Comparison of ENCODE assay signal across 11 cellular contexts in genomic region chr2:209790066-209790728, GRCh38. TPM values are rescaled to one million over a fixed set of nuclear protein-coding genes. Genes with fewer than 3 reads are reported as not detected.
A peak's percentile ranks its signal among the peaks of the same experiment; 100 is the strongest.
DNase-seq lines count a peak whose midpoint lies in the region; ATAC-seq and TF ChIP-seq lines count a peak whose summit lies in the region.
"Had no signal": no experiment of that assay in that cellular context is flagged by ENCODE, and none has a peak within 500 bp of the region (broad histone marks: within the 10 kb centered on the region; RNA-seq: fewer than 3 reads in every experiment).

No MANE protein-coding gene starts in this region.

- ATAC-seq in HG03060 (IDR thresholded peaks at IDR 0.05; ENCODE audit: low read depth, unreplicated experiment) (peak; percentile 68), T-helper 17 cell (no peak), natural killer cell (no peak), HG02870 (IDR thresholded peaks at IDR 0.05; ENCODE audit: unreplicated experiment) (no peak)

- H3K9me3 ChIP-seq in T-helper 17 cell (ENCODE audit: control insufficient read depth, low read length, poor library complexity, severe bottlenecking) = no peaks in the 10 kb centered on the region

- H3K27me3 Mint-ChIP-seq in T-helper 17 cell (no peaks in the 10 kb centered on the region), natural killer cell (ENCODE audit: low read depth in 2 of 2) (no peaks in the 10 kb centered on the region)

- peaks cover 0 to 4% of the 10 kb centered on the region in 2 donors for H3K9me3 Mint-ChIP-seq in natural killer cell

- intact Hi-C loops in natural killer cell (cut with micrococcal nuclease) = no loop called here

- peak overlapping the region; percentile 80 for H3K27ac Mint-ChIP-seq in T-helper 17 cell
- H3K27ac Mint-ChIP-seq in natural killer cell = peak overlapping the region in 1 of 2 donors; percentile 63

- peak; percentile 14 for DNase-seq in NCI-H2029 (lab: John Stamatoyannopoulos, UW)
- no peak for DNase-seq in NCI-H2029 treated with DMSO at 0.1 percent for 48 hours (lab: John Stamatoyannopoulos, UW)
- DNase-seq in T-helper 17 cell = no peak
- DNase-seq in natural killer cell = no peak
- no peak for DNase-seq in HPDE6-E6E7 (ENCODE audit: extremely low spot score)
- DNase-seq in GF-D8 (lab: John Stamatoyannopoulos, UW) = no peak
- DNase-seq: NCI-H2171, WERI-Rb-1 had no signal

- peak overlapping the region; percentile 90 for H3K4me3 Mint-ChIP-seq in T-helper 17 cell
- peak overlapping the region; percentile 67 for H3K4me3 Mint-ChIP-seq in natural killer cell

- no peak for TF ChIP-seq CTCF in natural killer cell (IDR thresholded peaks at IDR 0.05)

- H3K36me3 Mint-ChIP-seq in T-helper 17 cell (ENCODE audit: low read depth) = peaks cover 2% of the 10 kb centered on the region
- no peaks in the 10 kb centered on the region for H3K36me3 Mint-ChIP-seq in natural killer cell

- H3K4me1 Mint-ChIP-seq in T-helper 17 cell (peaks cover 14% of the 10 kb centered on the region), natural killer cell (peaks cover 10 to 11% of the 10 kb centered on the region in 2 donors)

RNA-seq across cellular contexts. Expression of gene UNC80, which starts 18.6 kb away (rescaled TPM):
- total RNA-seq in T-helper 17 cell (not detected), natural killer cell (not detected)
- total RNA-seq: osteocyte had no signal
